ENCODE assay signal across 26 cellular contexts in genomic region chr22:31221084-31221483, GRCh38.
"Had no signal": no experiment of that assay in that cellular context is flagged by ENCODE, and none has a peak within 500 bp of the region (broad histone marks: within the 10 kb centered on the region; RNA-seq: fewer than 3 reads in every experiment).

No MANE protein-coding gene starts in this region.

- FAIRE-seq: frontal cortex had no signal

- H3K27me3 Mint-ChIP-seq: activated naive CD4-positive, alpha-beta T cell treated with anti-CD3 and anti-CD28 coated beads, Interleukin-2, amount 10 ng/mL, durations not matched to agents 7 days and 5 days; activated naive CD8-positive, alpha-beta T cell treated with anti-CD3 and anti-CD28 coated beads, Interleukin-2, amount 50 U/mL, for 24 hours; progenitor cell of endocrine pancreas; stimulated activated naive CD8-positive, alpha-beta T cell treated with anti-CD3 and anti-CD28 coated beads, Interleukin-15, Interleukin-2, amounts not matched to agents 100 ng/mL and 50 ng/mL, for 24 hours had no signal

- H3K4me3 Mint-ChIP-seq: activated naive CD4-positive, alpha-beta T cell treated with anti-CD3 and anti-CD28 coated beads, Interleukin-2, amount 10 ng/mL, durations not matched to agents 7 days and 5 days; activated naive CD8-positive, alpha-beta T cell treated with anti-CD3 and anti-CD28 coated beads, Interleukin-2, amount 50 U/mL, for 24 hours; nephron; stimulated activated naive CD8-positive, alpha-beta T cell treated with anti-CD3 and anti-CD28 coated beads, Interleukin-15, Interleukin-2, amounts not matched to agents 100 ng/mL and 50 ng/mL, for 24 hours had no signal

- H3K27ac ChIP-seq: brain microvascular endothelial cell, coronary artery, left ventricle myocardium inferior, right atrium auricular region, SJSA1, VCaP had no signal

- H3K9me3 Mint-ChIP-seq: activated naive CD4-positive, alpha-beta T cell treated with anti-CD3 and anti-CD28 coated beads, Interleukin-2, amount 10 ng/mL, durations not matched to agents 7 days and 5 days; activated naive CD8-positive, alpha-beta T cell treated with anti-CD3 and anti-CD28 coated beads, Interleukin-2, amount 50 U/mL, for 24 hours; activated T-helper 2 cell treated with anti-CD3 and anti-CD28 coated beads, Interferon-gamma antibody, Interleukin-2, Interleukin-4, amounts not matched to agents 10 μg/mL and 5 μg/mL and 100 μg/mL, durations not matched to agents 14 hours and 24 hours and 36 hours; nephron; stimulated activated naive CD8-positive, alpha-beta T cell treated with anti-CD3 and anti-CD28 coated beads, Interleukin-15, Interleukin-2, amounts not matched to agents 100 ng/mL and 50 ng/mL, for 24 hours had no signal

- H3K4me3 ChIP-seq: coronary artery, left ventricle myocardium inferior, right atrium auricular region, SJSA1, skin epidermis had no signal

- ATAC-seq: activated naive CD8-positive, alpha-beta T cell treated with anti-CD3 and anti-CD28 coated beads, Interleukin-2, amount 50 U/mL, for 24 hours had no signal

- H3K27me3 ChIP-seq: brain microvascular endothelial cell, right atrium auricular region, SJSA1 had no signal

- H3K36me3 ChIP-seq: brain microvascular endothelial cell, right atrium auricular region had no signal

- DNase-seq: activated CD4-positive, alpha-beta T cell treated with anti-CD3 and anti-CD28 coated beads, Interleukin-2, amount 50 U/mL, for 4 hours; activated CD4-positive, CD25-positive, alpha-beta regulatory T cell treated with anti-CD3 and anti-CD28 coated beads, Interleukin-2, amount 50 U/mL, for 72 hours; activated naive CD4-positive, alpha-beta T cell treated with anti-CD3 and anti-CD28 coated beads, Interleukin-2, amount 10 ng/mL, durations not matched to agents 7 days and 5 days; activated naive CD8-positive, alpha-beta T cell treated with anti-CD3 and anti-CD28 coated beads, Interleukin-2, amount 50 U/mL, for 24 hours; activated T-cell treated with anti-CD3 and anti-CD28 coated beads for 4 hours; anterior cingulate cortex; brain microvascular endothelial cell; central memory CD4-positive, alpha-beta T cell; effector CD4-positive, alpha-beta T cell; kidney glomerular epithelial cell; left ventricle myocardium inferior; mesendoderm; occipital lobe; stimulated activated CD4-positive, alpha-beta T cell treated with anti-CD3 and anti-CD28 coated beads, Interleukin-15, amount 100 ng/mL, for 24 hours; stimulated activated CD4-positive, alpha-beta T cell treated with anti-CD3 and anti-CD28 coated beads, Interleukin-2, amount 100 ng/mL, for 48 hours; T-helper 2 cell had no signal

- H3K4me1 ChIP-seq: SJSA1 had no signal

- H3K9me3 ChIP-seq: left ventricle myocardium inferior, right atrium auricular region, SJSA1 had no signal

- H3K27ac Mint-ChIP-seq: activated naive CD4-positive, alpha-beta T cell treated with anti-CD3 and anti-CD28 coated beads, Interleukin-2, amount 10 ng/mL, durations not matched to agents 7 days and 5 days; stimulated activated naive CD8-positive, alpha-beta T cell treated with anti-CD3 and anti-CD28 coated beads, Interleukin-15, Interleukin-2, amounts not matched to agents 100 ng/mL and 50 ng/mL, for 24 hours had no signal
